In the genomic region with DNA sequence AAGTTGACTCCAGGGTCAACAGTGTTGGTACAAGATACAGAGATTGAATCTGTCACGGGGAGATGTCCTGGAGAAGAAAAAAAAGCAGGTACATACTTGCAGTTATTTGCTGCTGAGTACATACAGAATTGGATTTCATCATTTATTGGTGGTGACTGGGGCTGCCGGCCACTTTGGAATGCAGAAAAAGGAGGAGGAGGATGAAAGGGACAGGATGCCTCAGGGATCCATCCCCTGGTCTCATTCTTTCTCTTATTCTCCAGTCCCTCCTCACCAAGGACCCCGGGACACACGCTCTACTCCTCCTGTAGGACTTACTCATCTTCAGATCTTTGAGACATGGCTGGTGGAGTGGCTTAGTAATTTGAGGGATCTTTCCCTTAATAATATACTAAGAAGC, we compare ENCODE assay signal across 1 cellular context.
TF ChIP-seq lines count a peak whose summit lies in the region.

No MANE protein-coding gene starts in this region.

TF ChIP-seq in IMR-90, 13 proteins besides CTCF, POLR2A, EP300 and RAD21 (continued from another document):
- TF ChIP-seq, protein P1, sequence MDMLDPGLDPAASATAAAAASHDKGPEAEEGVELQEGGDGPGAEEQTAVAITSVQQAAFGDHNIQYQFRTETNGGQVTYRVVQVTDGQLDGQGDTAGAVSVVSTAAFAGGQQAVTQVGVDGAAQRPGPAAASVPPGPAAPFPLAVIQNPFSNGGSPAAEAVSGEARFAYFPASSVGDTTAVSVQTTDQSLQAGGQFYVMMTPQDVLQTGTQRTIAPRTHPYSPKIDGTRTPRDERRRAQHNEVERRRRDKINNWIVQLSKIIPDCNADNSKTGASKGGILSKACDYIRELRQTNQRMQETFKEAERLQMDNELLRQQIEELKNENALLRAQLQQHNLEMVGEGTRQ (IDR thresholded peaks at IDR 0.05; ENCODE audit: low read depth, low read length) = no peak
- no peak for TF ChIP-seq MXI1 (IDR thresholded peaks at IDR 0.05; ENCODE audit: borderline replicate concordance, low read depth, low read length)
- no peak for TF ChIP-seq CHD1 (IDR thresholded peaks at IDR 0.05; ENCODE audit: low read depth, low read length)
- TF ChIP-seq, protein P2, sequence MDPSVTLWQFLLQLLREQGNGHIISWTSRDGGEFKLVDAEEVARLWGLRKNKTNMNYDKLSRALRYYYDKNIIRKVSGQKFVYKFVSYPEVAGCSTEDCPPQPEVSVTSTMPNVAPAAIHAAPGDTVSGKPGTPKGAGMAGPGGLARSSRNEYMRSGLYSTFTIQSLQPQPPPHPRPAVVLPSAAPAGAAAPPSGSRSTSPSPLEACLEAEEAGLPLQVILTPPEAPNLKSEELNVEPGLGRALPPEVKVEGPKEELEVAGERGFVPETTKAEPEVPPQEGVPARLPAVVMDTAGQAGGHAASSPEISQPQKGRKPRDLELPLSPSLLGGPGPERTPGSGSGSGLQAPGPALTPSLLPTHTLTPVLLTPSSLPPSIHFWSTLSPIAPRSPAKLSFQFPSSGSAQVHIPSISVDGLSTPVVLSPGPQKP (IDR thresholded peaks at IDR 0.05; ENCODE audit: borderline replicate concordance, low read depth, low read length) = no peak
- TF ChIP-seq BHLHE40 (IDR thresholded peaks at IDR 0.05; ENCODE audit: low read depth, low read length) = no peak
- no peak for TF ChIP-seq RCOR1 (IDR thresholded peaks at IDR 0.05; ENCODE audit: insufficient replicate concordance, low read length)
- TF ChIP-seq SMC3 (IDR thresholded peaks at IDR 0.05; ENCODE audit: low read depth, low read length) = no peak
- TF ChIP-seq RFX5 (IDR thresholded peaks at IDR 0.05; ENCODE audit: low read depth, low read length) = no peak
- no peak for TF ChIP-seq NFE2L2 (IDR thresholded peaks at IDR 0.05; ENCODE audit: low read depth, low read length)
- TF ChIP-seq CEBPB (IDR thresholded peaks at IDR 0.05; ENCODE audit: low read depth, low read length) = no peak
TF ChIP-seq in IMR-90: peak in this region for 0.
